In the genomic region with DNA sequence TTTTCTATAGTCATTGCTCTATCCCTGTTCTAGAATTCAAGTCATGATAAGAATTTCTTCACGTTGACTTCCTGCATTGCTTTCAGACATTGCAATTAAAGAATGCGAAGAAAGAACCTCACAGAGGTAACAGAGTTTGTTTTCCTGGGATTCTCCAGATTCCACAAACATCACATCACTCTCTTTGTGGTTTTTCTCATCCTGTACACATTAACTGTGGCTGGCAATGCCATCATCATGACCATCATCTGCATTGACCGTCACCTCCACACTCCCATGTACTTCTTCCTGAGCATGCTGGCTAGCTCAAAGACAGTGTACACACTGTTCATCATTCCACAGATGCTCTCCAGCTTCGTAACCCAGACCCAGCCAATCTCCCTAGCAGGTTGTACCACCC, we compare ENCODE assay signal across 13 cellular contexts. TPM values are rescaled to one million over a fixed set of nuclear protein-coding genes. Genes with fewer than 3 reads are reported as not detected.
DNase-seq lines count a peak whose midpoint lies in the region; ATAC-seq and TF ChIP-seq lines count a peak whose summit lies in the region.
"Had no signal": no experiment of that assay in that cellular context is flagged by ENCODE, and none has a peak within 500 bp of the region (broad histone marks: within the 10 kb centered on the region; RNA-seq: fewer than 3 reads in every experiment).

No MANE protein-coding gene starts in this region.

- H3K4me3 Mint-ChIP-seq in endothelial cell (ENCODE audit: unreplicated experiment): no peak overlapping the region
- H3K4me3 Mint-ChIP-seq: neural progenitor cell had no signal

- TF ChIP-seq CTCF in endothelial cell (IDR thresholded peaks at IDR 0.05; ENCODE audit: unreplicated experiment): no peak

- no peaks in the 10 kb centered on the region for H3K27me3 Mint-ChIP-seq in endothelial cell (ENCODE audit: unreplicated experiment)

- H3K36me3 Mint-ChIP-seq in endothelial cell (ENCODE audit: low read depth, unreplicated experiment): no peaks in the 10 kb centered on the region
- H3K36me3 Mint-ChIP-seq: neural progenitor cell had no signal

- H3K9me3 Mint-ChIP-seq in endothelial cell (ENCODE audit: unreplicated experiment): peaks cover 6% of the 10 kb centered on the region

- H3K4me1 Mint-ChIP-seq in endothelial cell (ENCODE audit: unreplicated experiment): peaks cover 19% of the 10 kb centered on the region
- H3K4me1 Mint-ChIP-seq: neural progenitor cell had no signal

- H3K9me3 ChIP-seq in mesodermal cell (ENCODE audit: control insufficient read depth, low read length): no peaks in the 10 kb centered on the region
- H3K9me3 ChIP-seq: thyroid gland had no signal

- 51 to 62% methylated on average over 4 of the region's 4 CpGs for WGBS in mesodermal cell (ENCODE audit: insufficient coverage in 2 of 2), 2 experiments

- no peak overlapping the region for H3K4me3 ChIP-seq in mesodermal cell (ENCODE audit: extremely low read depth, insufficient read depth, low read length, poor library complexity, severe bottlenecking)
- H3K4me3 ChIP-seq: neural progenitor cell, thyroid gland had no signal

- peak overlapping the region; percentile 18 for H3K27ac Mint-ChIP-seq in endothelial cell (ENCODE audit: unreplicated experiment)
- H3K27ac Mint-ChIP-seq: neural progenitor cell had no signal

- peaks cover 22% of the 10 kb centered on the region for H3K4me1 ChIP-seq in mesodermal cell (ENCODE audit: control insufficient read depth, insufficient read depth, low read length, poor library complexity, severe bottlenecking)
- H3K4me1 ChIP-seq: neural progenitor cell, thyroid gland had no signal

- ATAC-seq in HG02678 (IDR thresholded peaks at IDR 0.05; ENCODE audit: unreplicated experiment) (no peak), GM21576 (IDR thresholded peaks at IDR 0.05; ENCODE audit: unreplicated experiment) (no peak)

- DNase-seq in EL (peak; percentile 99), RPMI7951 (ENCODE audit: low read depth) (peak; percentile 90), endothelial cell (ENCODE audit: low spot score) (no peak), NCI-H2196 treated with DMSO at 0.1 percent for 48 hours (lab: John Stamatoyannopoulos, UW; ENCODE audit: unreplicated experiment) (no peak), nucleus accumbens (lab: John Stamatoyannopoulos, UW) (no peak)
- DNase-seq: cerebellar nuclear complex, NCI-H82, T-helper 9 cell, thyroid gland had no signal

- no peaks in the 10 kb centered on the region for H3K36me3 ChIP-seq in mesodermal cell (ENCODE audit: control insufficient read depth, insufficient read depth, low read length)
- H3K36me3 ChIP-seq: neural progenitor cell, thyroid gland had no signal

- H3K27ac ChIP-seq in mesodermal cell (ENCODE audit: low read depth, low read length, severe bottlenecking): peak overlapping the region; percentile 85
- H3K27ac ChIP-seq: neural progenitor cell, thyroid gland had no signal

RNA-seq across cellular contexts. Expression of a gene that starts 10.6 kb away (rescaled TPM):
- total RNA-seq in RPMI7951 (2014; rRNA removed; shearing (Covaris generic)): not detected in 2 replicates
- total RNA-seq in endothelial cell (ENCODE audit: unreplicated experiment): not detected
- not detected for polyA plus RNA-seq in mesodermal cell (2013, experiment 1 of 2)
- polyA plus RNA-seq in mesodermal cell (2013, experiment 2 of 2): not detected
- total RNA-seq: thyroid gland had no signal

Comparison
In these comparisons a context has a peak if more than half of its experiments do, and no peak if none do; other contexts are left out.
1. DNase-seq: peak in EL (single experiment) and RPMI7951 (single experiment); none in endothelial cell (single experiment), NCI-H2196 treated with DMSO at 0.1 percent for 48 hours (single experiment) and nucleus accumbens (0 of 56).